In the genomic region with DNA sequence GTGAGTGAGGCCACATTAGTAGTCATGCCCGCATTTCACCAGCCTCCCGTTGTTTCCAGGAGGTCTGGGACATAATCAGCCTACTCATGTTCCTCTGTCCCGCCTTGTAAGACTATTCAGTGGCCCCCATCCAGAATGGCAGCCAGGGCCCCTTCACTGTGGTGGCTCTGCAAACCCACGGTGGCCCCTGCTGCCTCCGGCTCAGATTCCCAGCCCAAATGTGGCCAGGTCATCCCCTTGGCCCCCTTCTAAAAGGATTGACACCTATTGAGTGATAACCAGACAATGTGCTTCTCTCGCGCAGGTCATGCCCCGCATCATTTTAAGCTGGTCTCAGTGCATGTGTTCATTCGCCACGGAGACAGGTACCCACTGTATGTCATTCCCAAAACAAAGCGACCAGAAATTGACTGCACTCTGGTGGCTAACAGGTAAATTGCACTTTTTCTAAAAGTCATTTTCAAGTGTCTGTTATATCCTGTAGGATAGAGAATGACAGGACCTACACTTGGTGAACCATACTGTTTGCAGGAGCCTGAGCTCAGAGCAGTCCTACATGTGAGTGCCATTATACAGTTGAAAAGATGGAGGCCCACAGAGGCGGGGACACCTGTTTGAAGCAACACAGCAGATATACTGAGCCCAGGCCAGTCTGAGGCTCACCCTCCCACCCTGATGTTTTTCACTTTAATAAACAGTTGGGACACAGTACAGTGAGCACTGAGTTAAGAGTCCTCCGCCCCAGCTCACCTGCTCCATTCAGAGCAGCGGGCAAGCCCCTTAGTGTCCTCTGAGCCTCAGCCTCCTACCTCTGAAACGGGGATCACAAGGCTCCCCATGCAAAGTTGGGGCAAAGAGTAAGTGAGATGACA, we compare ENCODE assay signal across 1 cellular context.
TF ChIP-seq lines count a peak whose summit lies in the region.

No MANE protein-coding gene starts in this region.

TF ChIP-seq in endothelial cell of umbilical vein, 7 proteins besides CTCF, POLR2A, EP300 and RAD21:
- TF ChIP-seq MAX (IDR thresholded peaks at IDR 0.05; ENCODE audit: insufficient read depth, insufficient read length) (no peak), EZH2 (IDR thresholded peaks at IDR 0.05; ENCODE audit: borderline replicate concordance, low read depth, low read length, severe bottlenecking) (no peak)
TF ChIP-seq in endothelial cell of umbilical vein: peak in this region for 0.
